1 cellular context compared by ENCODE assay signal in genomic region chr5:56213886-56214535, GRCh38. TPM values are rescaled to one million over a fixed set of nuclear protein-coding genes. Genes with fewer than 3 reads are reported as not detected.
"Had no signal": no experiment of that assay in that cellular context is flagged by ENCODE, and none has a peak within 500 bp of the region (broad histone marks: within the 10 kb centered on the region; RNA-seq: fewer than 3 reads in every experiment).

No MANE protein-coding gene starts in this region.

RNA-seq across cellular contexts. Expression of gene ANKRD55, which starts 19.1 kb away (rescaled TPM):
- total RNA-seq: sciatic nerve had no signal
